16 cellular contexts compared by ENCODE assay signal in the genomic region with DNA sequence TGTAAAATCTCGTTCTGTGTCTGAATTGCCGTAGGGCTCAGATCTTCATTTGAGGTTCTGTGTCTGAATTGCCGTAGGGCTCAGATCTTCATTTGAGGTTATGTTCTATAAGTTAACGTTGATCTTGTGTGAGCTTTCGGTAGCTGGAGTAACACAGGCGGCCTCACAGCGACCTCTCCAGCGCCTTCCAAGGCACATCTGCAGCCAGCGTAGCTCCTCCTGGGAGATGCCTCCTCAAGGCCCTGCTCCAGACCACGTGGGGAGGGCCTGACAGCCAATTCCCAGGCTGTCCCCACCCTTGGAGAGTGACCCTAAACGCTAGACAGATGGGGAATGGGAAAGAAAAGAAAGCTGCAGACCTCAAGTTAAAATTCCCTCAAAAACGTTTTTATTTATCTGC.
"Had no signal": no experiment of that assay in that cellular context is flagged by ENCODE, and none has a peak within 500 bp of the region (broad histone marks: within the 10 kb centered on the region; RNA-seq: fewer than 3 reads in every experiment).

No MANE protein-coding gene starts in this region.

- H3K27me3 Mint-ChIP-seq: activated CD4-positive, alpha-beta memory T cell treated with anti-CD3 and anti-CD28 coated beads, Interleukin-2, amount 10 ng/mL, durations not matched to agents 7 days and 5 days; activated naive CD8-positive, alpha-beta T cell treated with anti-CD3 and anti-CD28 coated beads, Interleukin-2, amount 50 U/mL, for 24 hours; type B pancreatic cell had no signal

- H3K27me3 ChIP-seq: colonic mucosa had no signal

- DNase-seq: activated CD4-positive, alpha-beta memory T cell treated with anti-CD3 and anti-CD28 coated beads, Interleukin-2, amount 10 ng/mL, durations not matched to agents 7 days and 5 days; activated naive CD4-positive, alpha-beta T cell treated with Interleukin-2 at 50 U/mL for 16 hours; activated naive CD8-positive, alpha-beta T cell treated with anti-CD3 and anti-CD28 coated beads, Interleukin-2, amount 50 U/mL, for 24 hours; activated T-cell treated with anti-CD3 and anti-CD28 coated beads, Interleukin-2, amount 50 U/mL, for 72 hours; caudate nucleus; colonic mucosa; effector CD4-positive, alpha-beta T cell; immature natural killer cell; natural killer cell; nucleus accumbens; stimulated activated CD4-positive, alpha-beta T cell treated with anti-CD3 and anti-CD28 coated beads, Interleukin-2, amount 100 ng/mL, for 48 hours; stimulated activated naive CD4-positive, alpha-beta T cell treated with Interleukin-2 at 50 U/mL for 16 hours; T1000 had no signal

- H3K27ac ChIP-seq: colonic mucosa, epithelial cell of prostate had no signal

- H3K36me3 Mint-ChIP-seq: natural killer cell had no signal

- H3K27ac Mint-ChIP-seq: activated CD4-positive, alpha-beta memory T cell treated with anti-CD3 and anti-CD28 coated beads, Interleukin-2, amount 10 ng/mL, durations not matched to agents 7 days and 5 days; activated naive CD8-positive, alpha-beta T cell treated with anti-CD3 and anti-CD28 coated beads, Interleukin-2, amount 50 U/mL, for 24 hours; activated T-cell treated with anti-CD3 and anti-CD28 coated beads, Interleukin-2, amount 50 U/mL, for 72 hours; immature natural killer cell; natural killer cell; type B pancreatic cell had no signal

- H3K9me3 Mint-ChIP-seq: activated CD4-positive, alpha-beta memory T cell treated with anti-CD3 and anti-CD28 coated beads, Interleukin-2, amount 10 ng/mL, durations not matched to agents 7 days and 5 days; activated naive CD8-positive, alpha-beta T cell treated with anti-CD3 and anti-CD28 coated beads, Interleukin-2, amount 50 U/mL, for 24 hours; activated T-cell treated with anti-CD3 and anti-CD28 coated beads, Interleukin-2, amount 50 U/mL, for 72 hours; immature natural killer cell; natural killer cell; type B pancreatic cell had no signal

- H3K36me3 ChIP-seq: colonic mucosa had no signal

- H3K9me3 ChIP-seq: colonic mucosa had no signal

- H3K4me1 ChIP-seq: colonic mucosa had no signal

- H3K4me3 Mint-ChIP-seq: activated CD4-positive, alpha-beta memory T cell treated with anti-CD3 and anti-CD28 coated beads, Interleukin-2, amount 10 ng/mL, durations not matched to agents 7 days and 5 days; activated naive CD8-positive, alpha-beta T cell treated with anti-CD3 and anti-CD28 coated beads, Interleukin-2, amount 50 U/mL, for 24 hours; activated T-cell treated with anti-CD3 and anti-CD28 coated beads, Interleukin-2, amount 50 U/mL, for 72 hours; immature natural killer cell; natural killer cell; type B pancreatic cell had no signal

- ATAC-seq: activated naive CD8-positive, alpha-beta T cell treated with anti-CD3 and anti-CD28 coated beads, Interleukin-2, amount 50 U/mL, for 24 hours; activated T-cell treated with anti-CD3 and anti-CD28 coated beads, Interleukin-2, amount 50 U/mL, for 72 hours; natural killer cell had no signal

- H3K4me3 ChIP-seq: colonic mucosa, lung had no signal
